ENCODE assay signal across 8 cellular contexts in the genomic region with DNA sequence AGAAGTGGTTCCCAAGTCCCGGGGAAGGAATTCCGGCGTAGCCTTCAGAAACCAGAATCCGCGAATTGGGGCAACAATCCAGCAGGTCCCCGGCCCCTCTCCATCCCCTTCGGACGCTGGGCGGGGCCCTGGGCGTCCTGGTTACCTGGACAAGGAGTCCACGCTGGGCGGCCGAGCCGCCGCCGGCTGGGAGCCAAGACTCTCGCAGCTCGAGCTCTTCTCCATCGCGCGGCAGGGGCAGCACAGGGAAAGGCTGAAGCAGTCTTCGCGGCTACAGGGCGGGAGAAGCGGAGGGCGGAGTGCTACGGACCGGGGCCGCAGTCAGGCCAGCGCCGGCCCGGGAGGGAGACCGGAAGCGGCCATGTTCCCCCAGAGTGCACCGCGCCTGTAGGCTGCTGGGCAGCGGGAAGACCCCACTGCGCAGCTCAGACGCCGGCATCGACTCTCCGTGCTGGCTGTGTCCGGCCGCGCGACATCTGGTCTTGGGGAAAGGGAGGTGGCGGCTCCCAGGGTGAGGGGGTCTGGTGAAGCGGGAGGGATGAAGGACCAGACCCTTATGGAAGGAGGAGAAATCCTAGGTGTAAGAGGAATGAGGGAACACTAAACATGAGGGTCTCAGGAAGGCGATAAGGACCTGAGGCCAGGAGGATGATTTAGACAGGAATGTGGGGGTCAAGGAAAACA. TPM values are rescaled to one million over a fixed set of nuclear protein-coding genes. Genes with fewer than 3 reads are reported as not detected.
DNase-seq lines count a peak whose midpoint lies in the region; ATAC-seq and TF ChIP-seq lines count a peak whose summit lies in the region.

TSS of gene MTMR2 (minus strand) at position 378 of the 684 bp plus-strand sequence. CDS start at position 225, 153 bp downstream.

- TF ChIP-seq RAD21 in Ishikawa (IDR thresholded peaks at IDR 0.05; ENCODE audit: low read depth): no peak

- H3K4me3 ChIP-seq in SJSA1: peak within 1 kb of the TSS; percentile 80

- 0 out of 2 replicates have a peak, but pooled peaks have one; percentile 32 for TF ChIP-seq EP300 in Ishikawa (IDR thresholded peaks at IDR 0.05; ENCODE audit: borderline replicate concordance)

- H3K4me1 ChIP-seq in SJSA1 (replicated peaks): peaks cover 25% of the 10 kb centered on the region

- no peaks in the 10 kb centered on the region for H3K9me3 ChIP-seq in SJSA1 (replicated peaks)

- ATAC-seq in GM21619 (IDR thresholded peaks at IDR 0.05; ENCODE audit: unreplicated experiment): peak; percentile 98

- H3K36me3 ChIP-seq in SJSA1: peaks cover 4% of the 10 kb centered on the region; the same call in 1 of the 2 replicates

- DNase-seq in Daoy (ENCODE audit: low read depth): peak; percentile 85
- peak; percentile 68 to 74 for DNase-seq in SJSA1 (ENCODE audit: low read depth in 1 of 2, low spot score in 2 of 2)
- peak; percentile 43 for DNase-seq in activated naive CD4-positive, alpha-beta T cell treated with anti-CD3 and anti-CD28 coated beads, Interleukin-2, amount 50 U/mL, for 16 hours
- DNase-seq in globus pallidus (ENCODE audit: low spot score): peak; percentile 84
- peak; percentile 78 for DNase-seq in occipital lobe (lab: John Stamatoyannopoulos, UW)

- peak within 1 kb of the TSS; percentile 90 for H3K27ac ChIP-seq in SJSA1
- peak within 1 kb of the TSS; percentile 95 for H3K27ac ChIP-seq in temporal lobe (ENCODE audit: low read depth, low read length)

- H3K27me3 ChIP-seq in SJSA1 (replicated peaks): no peaks in the 10 kb centered on the region

TF ChIP-seq in Ishikawa, 13 proteins besides CTCF, POLR2A, EP300 and RAD21:
- TF ChIP-seq CREB1 (IDR thresholded peaks at IDR 0.05; ENCODE audit: low read depth) (no peak), ZBTB7A (IDR thresholded peaks at IDR 0.05; ENCODE audit: low read depth) (0 out of 2 replicates have a peak, but pooled peaks have one; percentile 56), TCF12 (IDR thresholded peaks at IDR 0.05; ENCODE audit: low read depth) (peak; percentile 74), NFIC (IDR thresholded peaks at IDR 0.05) (no peak), CEBPB (IDR thresholded peaks at IDR 0.05) (no peak), USF1 (IDR thresholded peaks at IDR 0.05) (no peak), EGR1 (IDR thresholded peaks at IDR 0.05) (no peak; the same call in 1 of the 2 replicates), TAF1 (IDR thresholded peaks at IDR 0.05; ENCODE audit: low read depth) (peak; percentile 95), TEAD4 (IDR thresholded peaks at IDR 0.05) (peak; percentile 15; the same call in 1 of the 2 replicates), FOXM1 (IDR thresholded peaks at IDR 0.05; ENCODE audit: borderline replicate concordance, low read depth) (no peak), MAX (IDR thresholded peaks at IDR 0.05) (peak; percentile 84), REST (IDR thresholded peaks at IDR 0.05; ENCODE audit: low read depth) (no peak), YY1 (IDR thresholded peaks at IDR 0.05; ENCODE audit: low read depth) (peak; percentile 97)
TF ChIP-seq in Ishikawa: peak in this region for 6.

RNA-seq across cellular contexts. Expression of gene MTMR2, which starts in this region (rescaled TPM):
- total RNA-seq in Daoy (2014; rRNA removed; shearing (Covaris generic)): 18.0 and 28.5 TPM in 2 replicates
- total RNA-seq in SJSA1 (2014; rRNA removed; shearing (Covaris generic)): 22.5 and 44.2 TPM in 2 replicates
- total RNA-seq in occipital lobe (24.5 TPM), temporal lobe (27.5 TPM)

Comparison
In these comparisons a context has a peak if more than half of its experiments do, and no peak if none do; other contexts are left out.
1. Peak in every context shown above with its lines: DNase-seq, ATAC-seq, H3K4me3 ChIP-seq and H3K27ac ChIP-seq.